Comparison of ENCODE assay signal across 8 cellular contexts in the genomic region with DNA sequence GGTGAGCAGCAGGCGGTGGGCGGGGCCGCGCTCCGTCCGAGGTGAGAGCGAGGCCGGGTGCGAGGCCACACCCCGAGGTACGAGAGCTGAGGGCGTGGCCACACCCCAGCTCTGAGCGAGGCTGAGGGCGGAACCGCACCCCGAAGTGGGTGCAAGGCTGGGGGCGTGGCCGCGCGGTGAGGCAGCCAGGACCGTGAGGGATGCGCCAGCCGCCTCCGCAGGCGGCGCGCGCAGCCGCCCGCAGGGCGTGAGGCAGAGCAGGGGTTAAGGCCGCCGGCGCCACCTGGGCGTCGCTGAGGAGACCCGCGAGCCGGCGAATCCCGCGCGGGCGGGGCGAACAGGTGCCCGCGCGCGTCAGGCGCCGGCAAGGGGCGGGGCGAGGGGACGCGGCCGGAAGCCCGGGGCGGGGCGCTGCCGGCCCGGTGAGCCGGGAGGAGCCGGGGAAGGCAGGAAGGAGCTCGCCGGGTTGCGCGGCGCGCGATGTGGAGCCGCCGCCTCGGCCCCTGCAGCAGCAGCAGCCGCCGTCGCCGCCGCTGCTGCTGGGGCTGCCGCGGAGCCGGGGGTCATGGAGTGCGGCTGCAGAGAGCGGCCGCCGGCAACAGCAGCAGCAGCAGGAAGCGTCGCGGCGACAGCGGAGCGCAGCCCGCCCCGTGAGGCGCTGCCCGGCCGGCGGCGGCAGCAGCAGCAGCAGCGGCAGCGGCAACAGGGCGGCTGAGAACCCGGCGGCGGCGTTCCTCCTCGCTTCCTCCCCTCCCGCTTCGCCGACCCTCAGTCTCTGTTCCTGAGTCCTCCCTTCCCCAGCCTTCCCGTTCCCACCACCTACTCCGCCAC. TPM values are rescaled to one million over a fixed set of nuclear protein-coding genes. Genes with fewer than 3 reads are reported as not detected.
DNase-seq lines count a peak whose midpoint lies in the region; ATAC-seq and TF ChIP-seq lines count a peak whose summit lies in the region.

A gene with protein sequence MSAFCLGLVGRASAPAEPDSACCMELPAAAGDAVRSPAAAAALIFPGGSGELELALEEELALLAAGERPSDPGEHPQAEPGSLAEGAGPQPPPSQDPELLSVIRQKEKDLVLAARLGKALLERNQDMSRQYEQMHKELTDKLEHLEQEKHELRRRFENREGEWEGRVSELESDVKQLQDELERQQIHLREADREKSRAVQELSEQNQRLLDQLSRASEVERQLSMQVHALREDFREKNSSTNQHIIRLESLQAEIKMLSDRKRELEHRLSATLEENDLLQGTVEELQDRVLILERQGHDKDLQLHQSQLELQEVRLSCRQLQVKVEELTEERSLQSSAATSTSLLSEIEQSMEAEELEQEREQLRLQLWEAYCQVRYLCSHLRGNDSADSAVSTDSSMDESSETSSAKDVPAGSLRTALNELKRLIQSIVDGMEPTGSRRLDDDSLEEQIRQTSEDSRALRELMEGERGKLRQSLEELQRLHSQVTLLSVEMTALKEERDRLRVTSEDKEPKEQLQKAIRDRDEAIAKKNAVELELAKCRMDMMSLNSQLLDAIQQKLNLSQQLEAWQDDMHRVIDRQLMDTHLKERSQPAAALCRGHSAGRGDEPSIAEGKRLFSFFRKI (plus strand): TSS at position 449 of the 831 bp plus-strand sequence. CDS start 633 bp downstream, outside the sequence.

- H3K9me3 ChIP-seq in DOHH2 (ENCODE audit: control insufficient read depth, insufficient read depth, low read length) (no peaks in the 10 kb centered on the region), Karpas-422 (ENCODE audit: low read length) (no peaks in the 10 kb centered on the region), fibroblast of lung (ENCODE audit: control insufficient read depth, insufficient read depth, low read depth, low read length) (no peaks in the 10 kb centered on the region)

- H3K4me3 ChIP-seq in DOHH2 (ENCODE audit: low read length) (peak within 1 kb of the TSS; percentile 89), Karpas-422 (ENCODE audit: low read length) (peak within 1 kb of the TSS; percentile 90), fibroblast of lung (replicated peaks in 1 of 4; ENCODE audit: control extremely low read depth in 1 of 4, insufficient read depth in 1 of 4, low read depth in 3 of 4, low read length in 4 of 4) (peak within 1 kb of the TSS in 3 of 4 experiments; percentile 31 to 51 (median 40))

- H3F3A ChIP-seq in DOHH2 (ENCODE audit: control insufficient read depth, insufficient read depth), result peaks cover 4% of the 10 kb centered on the region; the same call in 1 of the 2 replicates

- H3K4me1 ChIP-seq in DOHH2 (ENCODE audit: control insufficient read depth, low read length) (peaks cover 30% of the 10 kb centered on the region), Karpas-422 (ENCODE audit: low read length) (peaks cover 40% of the 10 kb centered on the region), fibroblast of lung (ENCODE audit: control insufficient read depth, extremely low read depth, insufficient read depth, low read length) (no peaks in the 10 kb centered on the region)

- H3K4me2 ChIP-seq in DOHH2 (ENCODE audit: low read length), result peak within 1 kb of the TSS; percentile 97
- H3K4me2 ChIP-seq in Karpas-422 (ENCODE audit: low read depth, low read length, poor library complexity, severe bottlenecking), result peak within 1 kb of the TSS; percentile 90
- H3K4me2 ChIP-seq in fibroblast of lung (ENCODE audit: extremely low read depth, insufficient read depth, low read length), result peak within 1 kb of the TSS; percentile 54

- H3K9ac ChIP-seq in Karpas-422 (ENCODE audit: low read length), result peak within 1 kb of the TSS; percentile 84
- H3K9ac ChIP-seq in fibroblast of lung (ENCODE audit: insufficient read depth, low read length), result no peak within 1 kb of the TSS

- H3K27ac Mint-ChIP-seq in nephron progenitor cell, result no peak within 1 kb of the TSS
- H3K27ac Mint-ChIP-seq in stimulated activated naive CD8-positive, alpha-beta T cell treated with anti-CD3 and anti-CD28 coated beads, Interleukin-15, amount 100 ng/mL, for 72 hours, result peak within 1 kb of the TSS; percentile 87 to 96

- H3K9me3 Mint-ChIP-seq in nephron progenitor cell, result no peaks in the 10 kb centered on the region
- no peaks in the 10 kb centered on the region for H3K9me3 Mint-ChIP-seq in stimulated activated naive CD8-positive, alpha-beta T cell treated with anti-CD3 and anti-CD28 coated beads, Interleukin-15, amount 100 ng/mL, for 72 hours

- peak within 1 kb of the TSS; percentile 73 for H2AFZ ChIP-seq in Karpas-422 (ENCODE audit: low read length)
- H2AFZ ChIP-seq in fibroblast of lung (ENCODE audit: low read length), result no peak within 1 kb of the TSS

- H3K27me3 Mint-ChIP-seq in nephron progenitor cell (ENCODE audit: low read depth, poor library complexity), result peaks cover 83% of the 10 kb centered on the region
- H3K27me3 Mint-ChIP-seq in stimulated activated naive CD8-positive, alpha-beta T cell treated with anti-CD3 and anti-CD28 coated beads, Interleukin-15, amount 100 ng/mL, for 72 hours, result no peaks in the 10 kb centered on the region

- H3K79me2 ChIP-seq in DOHH2 (ENCODE audit: control insufficient read depth, low read length), result peaks cover 15% of the 10 kb centered on the region
- H3K79me2 ChIP-seq in Karpas-422 (ENCODE audit: low read length), result peaks cover 40% of the 10 kb centered on the region
- H3K79me2 ChIP-seq in fibroblast of lung (ENCODE audit: control insufficient read depth, insufficient read depth, low read length), result no peaks in the 10 kb centered on the region

- no peaks in the 10 kb centered on the region for H3K36me3 Mint-ChIP-seq in nephron progenitor cell (ENCODE audit: low read depth)

- H3K9me2 ChIP-seq in DOHH2 (replicated peaks; ENCODE audit: control insufficient read depth, low read length) (no peaks in the 10 kb centered on the region), Karpas-422 (replicated peaks; ENCODE audit: insufficient read depth, low read length) (no peaks in the 10 kb centered on the region)

- no peak for TF ChIP-seq CTCF in DOHH2 (IDR thresholded peaks at IDR 0.05; ENCODE audit: low read depth, low read length, poor library complexity, severe bottlenecking)
- no peak for TF ChIP-seq CTCF in fibroblast of lung (conservative IDR thresholded peaks at IDR 0.05 in 1 of 2, IDR thresholded peaks at IDR 0.05 in 1 of 2; ENCODE audit: low read depth in 1 of 2, low read length in 2 of 2)
- TF ChIP-seq CTCF in nephron progenitor cell (IDR thresholded peaks at IDR 0.05), result no peak

- peaks cover 4% of the 10 kb centered on the region; the same call in 1 of the 2 replicates for H4K20me1 ChIP-seq in DOHH2 (ENCODE audit: control insufficient read depth, insufficient read depth, low read depth, low read length)
- 0 out of 2 replicates have a peak, but pooled peaks cover 3% of the 10 kb centered on the region for H4K20me1 ChIP-seq in Karpas-422 (ENCODE audit: insufficient read depth, low read depth, low read length)
- no peaks in the 10 kb centered on the region for H4K20me1 ChIP-seq in fibroblast of lung (ENCODE audit: control insufficient read depth, extremely low read depth, insufficient read depth, low read length)

- H3K36me3 ChIP-seq in DOHH2 (ENCODE audit: control insufficient read depth, low read length) (peaks cover 4% of the 10 kb centered on the region; the same call in 1 of the 2 replicates), Karpas-422 (ENCODE audit: insufficient read depth, low read length) (peaks cover 8% of the 10 kb centered on the region), fibroblast of lung (ENCODE audit: control insufficient read depth, insufficient read depth, low read length) (no peaks in the 10 kb centered on the region)

- H3K27ac ChIP-seq in DOHH2 (ENCODE audit: low read depth, low read length), result peak within 1 kb of the TSS; percentile 53
- H3K27ac ChIP-seq in Karpas-422 (ENCODE audit: low read length), result peak within 1 kb of the TSS; percentile 76
- no peak within 1 kb of the TSS for H3K27ac ChIP-seq in fibroblast of lung (ENCODE audit: insufficient read depth, low read length)

- H3K4me1 Mint-ChIP-seq in nephron progenitor cell, result peaks cover 13% of the 10 kb centered on the region
- peaks cover 42% of the 10 kb centered on the region for H3K4me1 Mint-ChIP-seq in stimulated activated naive CD8-positive, alpha-beta T cell treated with anti-CD3 and anti-CD28 coated beads, Interleukin-15, amount 100 ng/mL, for 72 hours

- peak within 1 kb of the TSS; percentile 84 for H3K4me3 Mint-ChIP-seq in nephron progenitor cell
- peak within 1 kb of the TSS; percentile 92 to 96 for H3K4me3 Mint-ChIP-seq in stimulated activated naive CD8-positive, alpha-beta T cell treated with anti-CD3 and anti-CD28 coated beads, Interleukin-15, amount 100 ng/mL, for 72 hours

- peak; percentile 81 for ATAC-seq in GM21825 (IDR thresholded peaks at IDR 0.05; ENCODE audit: unreplicated experiment)
- ATAC-seq in stimulated activated naive CD8-positive, alpha-beta T cell treated with anti-CD3 and anti-CD28 coated beads, Interleukin-15, amount 100 ng/mL, for 72 hours, result peak; percentile 90

- H3K27me3 ChIP-seq in DOHH2 (ENCODE audit: control insufficient read depth, low read length) (peaks cover 15% of the 10 kb centered on the region), Karpas-422 (ENCODE audit: low read length) (no peaks in the 10 kb centered on the region), fibroblast of lung (ENCODE audit: control insufficient read depth, insufficient read depth, low read length) (peaks cover 24% of the 10 kb centered on the region)

- peak; percentile 99 for DNase-seq in Karpas-422
- peak; percentile 84 for DNase-seq in RKO (ENCODE audit: low spot score)
- peak; percentile 97 for DNase-seq in activated T-helper 1 cell treated with Interleukin-2 at 50 U/mL for 16 hours (ENCODE audit: low read depth)
- peak; percentile 20 to 40 for DNase-seq in fibroblast of lung (ENCODE audit: low read depth in 2 of 2)
- DNase-seq in nephron progenitor cell, result peak; percentile 85
- DNase-seq in stimulated activated naive CD8-positive, alpha-beta T cell treated with anti-CD3 and anti-CD28 coated beads, Interleukin-15, amount 100 ng/mL, for 72 hours, result peak; percentile 99 to 100

RNA-seq across cellular contexts. Expression of the gene that starts here (rescaled TPM):
- total RNA-seq in Karpas-422 (2014; rRNA removed; shearing (Covaris generic); ENCODE audit: low replicate concordance), result 28.5 and 57.6 TPM in 2 replicates
- under 0.01 TPM in 1 of 2 replicates, not detected in the other for total RNA-seq in fibroblast of lung
- not detected in 2 replicates for polyA plus RNA-seq in fibroblast of lung
- not detected in 2 replicates for polyA plus RNA-seq in fibroblast of lung (2012)
- polyA minus RNA-seq in fibroblast of lung (ENCODE audit: low replicate concordance), result not detected in 2 replicates

Comparison
In these comparisons a context has a peak if more than half of its experiments do, and no peak if none do; other contexts are left out.
1. RNA of the gene that starts here (total RNA-seq): 28.5 to 57.6 TPM in Karpas-422; under 0.01 TPM in fibroblast of lung; every median in the first group is over 10 times any median in the second.
2. Peak in DNase-seq, H3K4me3 ChIP-seq and H3K4me2 ChIP-seq in fibroblast of lung; RNA of the gene not detected or under 1 TPM.
3. H3K4me3 ChIP-seq: peak in every context shown above with its lines; median percentile 90 in Karpas-422; 89 in DOHH2; 40 in fibroblast of lung.
4. DNase-seq: peak in every context shown above with its lines; median percentile 100 in stimulated activated naive CD8-positive, alpha-beta T cell treated with anti-CD3 and anti-CD28 coated beads, Interleukin-15, amount 100 ng/mL, for 72 hours; 99 in Karpas-422; 97 in activated T-helper 1 cell treated with Interleukin-2 at 50 U/mL for 16 hours; 85 in nephron progenitor cell; 84 in RKO; 30 in fibroblast of lung.
5. Peak in every context shown above with its lines, with median percentiles within 50 percentile points of each other: H3K4me2 ChIP-seq.